8 cellular contexts compared by ENCODE assay signal in the genomic region with DNA sequence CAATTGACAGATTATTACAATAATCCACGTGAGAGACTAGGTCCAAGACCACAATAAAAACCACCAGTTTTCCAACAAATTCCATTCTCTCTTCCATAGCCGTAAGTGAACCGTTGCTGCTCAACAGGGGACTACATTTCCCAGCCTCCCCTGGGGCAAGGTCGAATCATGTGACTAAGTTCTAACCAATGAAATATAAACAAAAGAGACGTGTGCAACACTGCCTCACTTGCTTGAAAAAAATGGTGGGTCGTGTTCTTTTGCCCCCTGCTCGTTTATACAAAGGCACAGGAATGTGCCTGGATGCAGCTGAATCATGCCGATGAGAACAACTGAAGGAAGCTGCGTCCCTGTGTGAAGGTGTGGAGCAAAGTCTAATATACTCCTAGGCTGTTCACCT. TPM values are rescaled to one million over a fixed set of nuclear protein-coding genes. Genes with fewer than 3 reads are reported as not detected.
DNase-seq lines count a peak whose midpoint lies in the region; ATAC-seq and TF ChIP-seq lines count a peak whose summit lies in the region.
"Had no signal": no experiment of that assay in that cellular context is flagged by ENCODE, and none has a peak within 500 bp of the region (broad histone marks: within the 10 kb centered on the region; RNA-seq: fewer than 3 reads in every experiment).

No MANE protein-coding gene starts in this region.

- no peaks in the 10 kb centered on the region for H3F3A ChIP-seq in PC-3 (ENCODE audit: low read length, unreplicated experiment)

- no peak overlapping the region for H3K9ac ChIP-seq in PC-3 (ENCODE audit: low read length)

- no peak overlapping the region for H3K27ac ChIP-seq in PC-3 (ENCODE audit: low read length)

- no peaks in the 10 kb centered on the region for H3K79me2 ChIP-seq in PC-3 (ENCODE audit: low read length)

- H3K4me3 ChIP-seq in PC-3 (ENCODE audit: low read length), result no peak overlapping the region
- H3K4me3 ChIP-seq in fibroblast of villous mesenchyme (ENCODE audit: low read depth, low read length), result no peak overlapping the region

- H3K27ac Mint-ChIP-seq in HFFc6 (no peak overlapping the region), progenitor cell of endocrine pancreas (peak overlapping the region; percentile 90)

- POLR2A ChIA-PET in PC-3 (lab: Charles Lee; ENCODE audit: unreplicated experiment), result no interaction called here

- H3K36me3 Mint-ChIP-seq in HFFc6 (ENCODE audit: low read depth) (no peaks in the 10 kb centered on the region), progenitor cell of endocrine pancreas (ENCODE audit: insufficient read depth) (no peaks in the 10 kb centered on the region)

- no TSS peak for BruUV-seq in PC-3 (replicated peaks; lab: Mats Ljungman, UMichigan)

- no peak overlapping the region for H3K4me2 ChIP-seq in PC-3 (ENCODE audit: low read length)

- H3K9me2 ChIP-seq in PC-3 (replicated peaks; ENCODE audit: low read length), result no peaks in the 10 kb centered on the region

- H3K4me3 Mint-ChIP-seq in HFFc6 (peak overlapping the region; percentile 35; the same call in 1 of the 2 replicates), progenitor cell of endocrine pancreas (ENCODE audit: low read depth) (peak overlapping the region; percentile 70)

- H3K9me3 ChIP-seq in PC-3 (ENCODE audit: low read length), result no peaks in the 10 kb centered on the region

- intact Hi-C loops in PC-3 (cut with micrococcal nuclease), result no loop called here

- H3K36me3 ChIP-seq in PC-3 (ENCODE audit: low read depth, low read length), result no peaks in the 10 kb centered on the region

- H3K9me3 Mint-ChIP-seq in HFFc6 (peaks cover 5% of the 10 kb centered on the region; the same call in 1 of the 2 replicates), progenitor cell of endocrine pancreas (ENCODE audit: low read depth) (peaks cover 3% of the 10 kb centered on the region)

- CTCF ChIA-PET in PC-3 (lab: Charles Lee), result no interaction called here

- peaks cover 17% of the 10 kb centered on the region; the same call in 1 of the 2 replicates for H3K27me3 ChIP-seq in PC-3 (ENCODE audit: low read length)

- no peak overlapping the region for H2AFZ ChIP-seq in PC-3 (ENCODE audit: low read length)

- H3K4me1 Mint-ChIP-seq in HFFc6 (ENCODE audit: low read depth) (no peaks in the 10 kb centered on the region), progenitor cell of endocrine pancreas (ENCODE audit: low read depth) (peaks cover 22% of the 10 kb centered on the region)

- no peak for TF ChIP-seq CTCF in HFFc6 (IDR thresholded peaks at IDR 0.05)
- TF ChIP-seq CTCF in PC-3 (conservative IDR thresholded peaks at IDR 0.05; ENCODE audit: low read depth, low read length), result no peak
- TF ChIP-seq CTCF in fibroblast of villous mesenchyme (IDR thresholded peaks at IDR 0.05; ENCODE audit: insufficient read depth, low read depth, low read length), result no peak
- no peak for TF ChIP-seq CTCF in progenitor cell of endocrine pancreas (IDR thresholded peaks at IDR 0.05; ENCODE audit: unreplicated experiment)
- no peak for TF ChIP-seq CTCF in GM10266 (IDR thresholded peaks at IDR 0.05; ENCODE audit: control insufficient read depth, insufficient read depth, low read depth, missing control alignments)

- H3K27me3 Mint-ChIP-seq in HFFc6 (ENCODE audit: insufficient read depth) (no peaks in the 10 kb centered on the region; the same call in none of the 2 replicates), progenitor cell of endocrine pancreas (peaks cover 18% of the 10 kb centered on the region)

- no peaks in the 10 kb centered on the region for H4K20me1 ChIP-seq in PC-3 (ENCODE audit: low read length)

- peak; percentile 18 for DNase-seq in HFFc6
- peak; percentile 49 for DNase-seq in PC-3
- peak; percentile 23 for DNase-seq in fibroblast of villous mesenchyme (ENCODE audit: low read depth)
- DNase-seq in progenitor cell of endocrine pancreas (ENCODE audit: low spot score, unreplicated experiment), result peak; percentile 36
- DNase-seq in NCI-H1436 treated with DMSO at 0.1 percent for 48 hours (lab: John Stamatoyannopoulos, UW), result no peak
- no peak for DNase-seq in central memory CD4-positive, alpha-beta T cell
- no peak for DNase-seq in GM10266 (ENCODE audit: extremely low spot score)
- DNase-seq: stimulated activated naive CD4-positive, alpha-beta T cell treated with Interleukin-2 at 50 U/mL for 16 hours had no signal

- ATAC-seq in PC-3, result no peak

- H3K4me1 ChIP-seq in PC-3 (ENCODE audit: insufficient read depth, low read length), result no peaks in the 10 kb centered on the region

RNA-seq across cellular contexts. Expression of a gene that starts 51.1 kb away (rescaled TPM):
- 10 to 100 TPM; 18.9 to 40.1 (median 22.2) TPM for total RNA-seq in HFFc6 (2021; fragmentation: NEBNext Ultra II Directional; extraction: Animal tissue kit (Norgen Biotek cat#: 25700))
- total RNA-seq in PC-3 (2014; rRNA removed) (8.4 and 11.4 TPM in 2 replicates), fibroblast of villous mesenchyme (11.6 and 22.0 TPM in 2 replicates), progenitor cell of endocrine pancreas (37.9 and 38.7 TPM in 2 replicates)

Comparison
In these comparisons a context has a peak if more than half of its experiments do, and no peak if none do; other contexts are left out.
1. DNase-seq: peak in HFFc6 (single experiment), PC-3 (single experiment), fibroblast of villous mesenchyme (single experiment) and progenitor cell of endocrine pancreas (single experiment); none in NCI-H1436 treated with DMSO at 0.1 percent for 48 hours (single experiment), central memory CD4-positive, alpha-beta T cell (single experiment) and GM10266 (single experiment).